ENCODE assay signal across 11 cellular contexts in genomic region chr20:7856756-7857155, GRCh38.
DNase-seq lines count a peak whose midpoint lies in the region; ATAC-seq and TF ChIP-seq lines count a peak whose summit lies in the region.
"Had no signal": no experiment of that assay in that cellular context is flagged by ENCODE, and none has a peak within 500 bp of the region (broad histone marks: within the 10 kb centered on the region; RNA-seq: fewer than 3 reads in every experiment).

No MANE protein-coding gene starts in this region.

- no peaks in the 10 kb centered on the region for H3K36me3 ChIP-seq in IMR-90 (ENCODE audit: control insufficient read depth, insufficient read depth, low read length)
- no peaks in the 10 kb centered on the region for H3K36me3 ChIP-seq in effector memory CD4-positive, alpha-beta T cell (ENCODE audit: control insufficient read depth, insufficient read depth, low read length)
- H3K36me3 ChIP-seq: ovary had no signal

- H2BK120ac ChIP-seq in IMR-90 (ENCODE audit: low read depth, low read length): no peak overlapping the region

- H4K5ac ChIP-seq in IMR-90 (ENCODE audit: low read depth, low read length): no peak overlapping the region

- no peak overlapping the region for H4K8ac ChIP-seq in IMR-90 (ENCODE audit: low read depth in 2 of 2, low read length in 2 of 2)

- H2AFZ ChIP-seq in IMR-90 (replicated peaks; ENCODE audit: low read length, poor library complexity): no peak overlapping the region

- H3K4me1 ChIP-seq in IMR-90 (ENCODE audit: control insufficient read depth, insufficient read depth, low read length) (no peaks in the 10 kb centered on the region; the same call in 1 of the 2 replicates), foreskin keratinocyte (peaks cover 27% of the 10 kb centered on the region)
- no peaks in the 10 kb centered on the region for H3K4me1 ChIP-seq in effector memory CD4-positive, alpha-beta T cell (ENCODE audit: control insufficient read depth, insufficient read depth, low read length, poor library complexity, severe bottlenecking)

- H2AK5ac ChIP-seq in IMR-90 (ENCODE audit: low read depth, low read length): no peak overlapping the region

- no peak; the same call in 1 of the 2 replicates for ATAC-seq in IMR-90 (ENCODE audit: low read depth)
- peak; percentile 90 for ATAC-seq in foreskin keratinocyte
- no peak for ATAC-seq in Right ventricle myocardium superior (ENCODE audit: poor library complexity)
- ATAC-seq in HG03108 (IDR thresholded peaks at IDR 0.05; ENCODE audit: unreplicated experiment): no peak

- WGBS in IMR-90 (ENCODE audit: extremely low coverage in 2 of 2, insufficient read length in 1 of 2), 2 experiments: no CpG with 5 or more reads among the region's 2 CpGs

- H3K4ac ChIP-seq in IMR-90 (ENCODE audit: low read depth, low read length): no peak overlapping the region

- H3K14ac ChIP-seq in IMR-90 (replicated peaks; ENCODE audit: low read depth, low read length): no peak overlapping the region

- POLR2A ChIA-PET in IMR-90 (lab: Charles Lee; ENCODE audit: unreplicated experiment): no interaction called here

- no peaks in the 10 kb centered on the region for H4K20me1 ChIP-seq in IMR-90 (ENCODE audit: insufficient read depth, low read length)

- no peak overlapping the region for H2BK5ac ChIP-seq in IMR-90 (ENCODE audit: low read depth, low read length, poor library complexity, severe bottlenecking)

- TF ChIP-seq CTCF in AG09309 (IDR thresholded peaks at IDR 0.05; ENCODE audit: control insufficient read depth, insufficient read depth, low read depth, low read length, missing control alignments): no peak
- TF ChIP-seq CTCF in IMR-90 (conservative IDR thresholded peaks at IDR 0.05; ENCODE audit: low read depth, low read length): no peak
- TF ChIP-seq CTCF in foreskin keratinocyte (conservative IDR thresholded peaks at IDR 0.05): no peak

- H3K9me3 ChIP-seq in IMR-90 (ENCODE audit: control insufficient read depth, insufficient read depth, low read length): no peaks in the 10 kb centered on the region
- H3K9me3 ChIP-seq in effector memory CD4-positive, alpha-beta T cell (ENCODE audit: control insufficient read depth, low read length): no peaks in the 10 kb centered on the region
- H3K9me3 ChIP-seq: ovary had no signal

- no peak for TF ChIP-seq RAD21 in IMR-90 (IDR thresholded peaks at IDR 0.05; ENCODE audit: low read length)

- no peak overlapping the region for H4K91ac ChIP-seq in IMR-90 (ENCODE audit: insufficient read depth, low read depth, low read length)

- H2BK15ac ChIP-seq in IMR-90 (ENCODE audit: low read depth, low read length): no peak overlapping the region

- H3K27ac ChIP-seq in IMR-90 (ENCODE audit: insufficient read depth, low read length): no peak overlapping the region
- no peak overlapping the region for H3K27ac ChIP-seq in foreskin keratinocyte
- H3K27ac ChIP-seq in effector memory CD4-positive, alpha-beta T cell (ENCODE audit: insufficient read depth, low read length, poor library complexity, severe bottlenecking): no peak overlapping the region
- H3K27ac ChIP-seq: ovary had no signal

- H3K56ac ChIP-seq in IMR-90 (ENCODE audit: extremely low read depth, insufficient read depth, low read length): no peak overlapping the region

- H3K23ac ChIP-seq in IMR-90 (ENCODE audit: low read depth, low read length): no peak overlapping the region

- no peak overlapping the region for H3K9ac ChIP-seq in IMR-90 (ENCODE audit: low read depth, low read length)

- no peak overlapping the region for H2BK20ac ChIP-seq in IMR-90 (ENCODE audit: low read depth, low read length)

- no peaks in the 10 kb centered on the region for H3K9me1 ChIP-seq in IMR-90 (ENCODE audit: insufficient read depth, low read length)

- in situ Hi-C loops in IMR-90 (cut with MboI; ENCODE audit: low sequenced_read_pairs): loop anchor here (10.0 kb wide), 1 partner anchor 1022 kb away; no protein-coding TSS in a partner anchor

- no peak for TF ChIP-seq POLR2A in IMR-90 (IDR thresholded peaks at IDR 0.05; ENCODE audit: low read depth, low read length)

- no peak overlapping the region for H2AK9ac ChIP-seq in IMR-90 (replicated peaks; ENCODE audit: low read depth, low read length, poor library complexity)

- BruUV-seq in IMR-90 (replicated peaks; lab: Mats Ljungman, UMichigan): no TSS peak

- no peak overlapping the region for H3K18ac ChIP-seq in IMR-90 (ENCODE audit: low read depth, low read length)

- H3K4me2 ChIP-seq in IMR-90 (ENCODE audit: low read depth, low read length): no peak overlapping the region

- dilution Hi-C loops in IMR-90 (cut with HindIII; ENCODE audit: low sequenced_read_pairs, unreplicated experiment): no loop called here

- H3K4me3 ChIP-seq in AG09309 (ENCODE audit: control insufficient read depth, low read depth, low read length) (no peak overlapping the region), IMR-90 (ENCODE audit: insufficient read depth, low read depth, low read length) (no peak overlapping the region)
- H3K4me3 ChIP-seq in effector memory CD4-positive, alpha-beta T cell (ENCODE audit: insufficient read depth, low read depth, low read length, poor library complexity, severe bottlenecking): no peak overlapping the region
- H3K4me3 ChIP-seq: ovary had no signal

- H3K79me1 ChIP-seq in IMR-90 (ENCODE audit: low read depth in 1 of 2, low read length in 2 of 2): no peaks in the 10 kb centered on the region

- CTCF ChIA-PET in IMR-90 (lab: Yijun Ruan, JAX): no interaction called here

- intact Hi-C loops in IMR-90 (cut with micrococcal nuclease): loop anchor here (5.0 kb wide), 2 partner anchors 1219 to 1714 kb away; no protein-coding TSS in a partner anchor
- intact Hi-C loops in Right ventricle myocardium superior (cut with DNase I): no loop called here

- no peaks in the 10 kb centered on the region; the same call in 1 of the 2 replicates for H3K27me3 ChIP-seq in IMR-90 (ENCODE audit: control insufficient read depth, insufficient read depth, low read length)
- no peaks in the 10 kb centered on the region for H3K27me3 ChIP-seq in foreskin keratinocyte
- H3K27me3 ChIP-seq in effector memory CD4-positive, alpha-beta T cell (replicated peaks; ENCODE audit: control insufficient read depth, insufficient read depth, low read length, poor library complexity, severe bottlenecking): no peaks in the 10 kb centered on the region
- H3K27me3 ChIP-seq: ovary had no signal

- DNase-seq in AG09309 (ENCODE audit: low read depth) (peak; percentile 14), IMR-90 (peak; percentile 69), SW 1271 (lab: John Stamatoyannopoulos, UW) (peak; percentile 70 to 90), foreskin keratinocyte (peak; percentile 68 to 87), Right ventricle myocardium superior (no peak)
- DNase-seq in effector memory CD4-positive, alpha-beta T cell: no peak
- DNase-seq in stimulated activated CD4-positive, alpha-beta T cell treated with anti-CD3 and anti-CD28 coated beads, Interleukin-4, amount 100 ng/mL, for 4 hours: no peak
- DNase-seq: activated CD4-positive, alpha-beta T cell treated with anti-CD3 and anti-CD28 coated beads, Interleukin-2, amount 10 ng/mL, durations not matched to agents 24 days and 14 days; activated gamma-delta T cell treated with Interleukin-2 at 50 U/mL for 16 hours; ovary had no signal

TF ChIP-seq in IMR-90, 13 proteins besides CTCF, POLR2A, EP300 and RAD21:
- TF ChIP-seq CEBPB (IDR thresholded peaks at IDR 0.05; ENCODE audit: low read depth, low read length) (peak; percentile 52; the same call in 1 of the 2 replicates), RFX5 (IDR thresholded peaks at IDR 0.05; ENCODE audit: low read depth, low read length) (no peak)
TF ChIP-seq in IMR-90: peak in this region for 1.

Comparison
In these comparisons a context has a peak if more than half of its experiments do, and no peak if none do; other contexts are left out.
1. DNase-seq: peak in AG09309 (single experiment), IMR-90 (single experiment), SW 1271 (2 of 2) and foreskin keratinocyte (2 of 2); none in Right ventricle myocardium superior (single experiment), effector memory CD4-positive, alpha-beta T cell (0 of 3) and stimulated activated CD4-positive, alpha-beta T cell treated with anti-CD3 and anti-CD28 coated beads, Interleukin-4, amount 100 ng/mL, for 4 hours (0 of 2).